In genomic region chr7:38396153-38396552, GRCh38 we compare ENCODE assay signal across 2 cellular contexts.
DNase-seq lines count a peak whose midpoint lies in the region; ATAC-seq, FAIRE-seq and TF ChIP-seq lines count a peak whose summit lies in the region.
"Not testable (repeated sequence)": the region's sequence is repeated elsewhere in the genome, so short reads cannot be mapped to it uniquely, and the experiment has no call there.

No MANE protein-coding gene starts in this region.

- H3K9me3 Mint-ChIP-seq in CD14-positive monocyte = not testable (repeated sequence)

- in situ Hi-C loops in K562 (cut with MboI) = loop anchor here (5.0 kb wide), 1 partner anchor 266 kb away; no protein-coding TSS in a partner anchor

- H3K27me3 Mint-ChIP-seq in CD14-positive monocyte (ENCODE audit: low read depth in 3 of 3) = not testable (repeated sequence)

- not testable (repeated sequence) for TF ChIP-seq CTCF in CD14-positive monocyte (IDR thresholded peaks at IDR 0.05); K562 (IDR thresholded peaks at IDR 0.05 in 2 of 3, conservative IDR thresholded peaks at IDR 0.05 in 1 of 3; ENCODE audit: insufficient read depth in 2 of 3, low read depth in 1 of 3, low read length in 3 of 3)

- peaks cover 26% of the 10 kb centered on the region for H3K4me1 Mint-ChIP-seq in CD14-positive monocyte

- CTCF ChIA-PET in K562 (lab: Yijun Ruan, JAX; ENCODE audit: low intra/inter-chr PET ratio) = interaction anchor here (0.6 kb wide), 1 partner anchor 149 kb away, joined by 3 read pairs; no protein-coding TSS in a partner anchor

- FAIRE-seq in K562 (lab: Jason Lieb, UNC) = not testable (repeated sequence)

- POLR2A ChIA-PET in K562 (lab: Yijun Ruan, JAX) = interaction anchor here (1.0 kb wide), 1 partner anchor 9 kb away, joined by 3 read pairs; no protein-coding TSS in a partner anchor

- H3K9me1 ChIP-seq in K562 (ENCODE audit: control insufficient read depth, insufficient read depth, low read length) = not testable (repeated sequence)

- not testable (repeated sequence) for ATAC-seq in K562

- not testable (repeated sequence) for TF ChIP-seq EP300 in K562 (IDR thresholded peaks at IDR 0.05; ENCODE audit: low read length)

- intact Hi-C loops in CD14-positive monocyte (cut with micrococcal nuclease); K562 (cut with micrococcal nuclease): not testable (repeated sequence)

- H3K4me3 ChIP-seq in K562 = not testable (repeated sequence)

- not testable (repeated sequence) for H3K36me3 Mint-ChIP-seq in CD14-positive monocyte

- H3K27ac Mint-ChIP-seq in CD14-positive monocyte = peak overlapping the region in 5 of 7 donors; percentile 37 to 84 (median 71)

- H3K9ac ChIP-seq in K562 (ENCODE audit: insufficient read depth in 1 of 2, low read depth in 2 of 2, low read length in 2 of 2) = not testable (repeated sequence)

- H4K20me1 ChIP-seq in K562 (replicated peaks; ENCODE audit: control insufficient read depth, insufficient read depth, low read length) = not testable (repeated sequence)

- H3K4me1 ChIP-seq in K562 (replicated peaks in 1 of 2; ENCODE audit: control insufficient read depth in 2 of 2, insufficient read depth in 2 of 2, low read length in 2 of 2) = not testable (repeated sequence)

- H3K27me3 ChIP-seq in K562 (ENCODE audit: control insufficient read depth in 2 of 2, insufficient read depth in 2 of 2, low read length in 2 of 2) = not testable (repeated sequence)

- not testable (repeated sequence) for BruUV-seq in K562 (replicated peaks; lab: Mats Ljungman, UMichigan)

- not testable (repeated sequence) for H3K4me2 ChIP-seq in K562 (ENCODE audit: insufficient read depth, low read length)

- H3K79me2 ChIP-seq in K562 (ENCODE audit: control insufficient read depth, insufficient read depth, low read length) = not testable (repeated sequence)

- H2AFZ ChIP-seq in K562 (ENCODE audit: low read depth, low read length) = not testable (repeated sequence)

- DNase-seq in CD14-positive monocyte (ENCODE audit: low spot score); K562 (ENCODE audit: extremely low read depth in 1 of 4, low spot score in 3 of 4): not testable (repeated sequence)

- not testable (repeated sequence) for H3K36me3 ChIP-seq in K562 (ENCODE audit: control insufficient read depth, insufficient read depth, low read length)

- H3K27ac ChIP-seq in K562 (ENCODE audit: extremely low read depth, low read depth, low read length) = not testable (repeated sequence)

- TF ChIP-seq RAD21 in K562 (CRISPR knock-in tag; conservative IDR thresholded peaks at IDR 0.05 in 1 of 2, IDR thresholded peaks at IDR 0.05 in 1 of 2) = not testable (repeated sequence)

- not testable (repeated sequence) for TF ChIP-seq POLR2A in K562 (conservative IDR thresholded peaks at IDR 0.05)

- not testable (repeated sequence) for H3K4me3 Mint-ChIP-seq in CD14-positive monocyte

- not testable (repeated sequence) for H3K9me3 ChIP-seq in K562 (replicated peaks; ENCODE audit: control insufficient read depth, insufficient read depth, low read depth, low read length)

TF ChIP-seq in K562, 482 proteins besides CTCF, POLR2A, EP300 and RAD21:
- TF ChIP-seq ZNF766 (CRISPR knock-in tag; conservative IDR thresholded peaks at IDR 0.05) (0 out of 2 replicates have a peak, but pooled peaks have one; percentile 18), ZNF431 (CRISPR knock-in tag; IDR thresholded peaks at IDR 0.05) (peak; percentile 95)
